18 cellular contexts compared by ENCODE assay signal in genomic region chr20:818001-818664, GRCh38. TPM values are rescaled to one million over a fixed set of nuclear protein-coding genes. Genes with fewer than 3 reads are reported as not detected.
DNase-seq lines count a peak whose midpoint lies in the region; ATAC-seq, FAIRE-seq and TF ChIP-seq lines count a peak whose summit lies in the region.
"Had no signal": no experiment of that assay in that cellular context is flagged by ENCODE, and none has a peak within 500 bp of the region (broad histone marks: within the 10 kb centered on the region; RNA-seq: fewer than 3 reads in every experiment).

No MANE protein-coding gene starts in this region.

- H3K4me1 Mint-ChIP-seq in activated T-helper 1 cell treated with anti-CD3 and anti-CD28 coated beads, Interleukin-12 subunit alpha, Interleukin-12 subunit beta, Interleukin-2, Interleukin-4 antibody, amounts not matched to agents 30 ng/mL and 10 ng/mL and 1 ng/mL, durations not matched to agents 14 hours and 24 hours and 36 hours (ENCODE audit: low read depth): peaks cover 15% of the 10 kb centered on the region
- H3K4me1 Mint-ChIP-seq: activated B cell treated with CpG ODN at 0.5 μM for 24 hours had no signal

- H3K4me2 ChIP-seq in A549 (peak overlapping the region; percentile 68), HCT116 (ENCODE audit: low read length) (peak overlapping the region; percentile 68)

- 60% methylated on average over 17 of the region's 17 CpGs for WGBS in A549 (ENCODE audit: missing lambda C conversion rate)

- no peak overlapping the region for H3K27ac Mint-ChIP-seq in activated T-helper 1 cell treated with anti-CD3 and anti-CD28 coated beads, Interleukin-12 subunit alpha, Interleukin-12 subunit beta, Interleukin-2, Interleukin-4 antibody, amounts not matched to agents 30 ng/mL and 10 ng/mL and 1 ng/mL, durations not matched to agents 14 hours and 24 hours and 36 hours
- H3K27ac Mint-ChIP-seq: activated B cell treated with CpG ODN at 0.5 μM for 24 hours, memory B cell had no signal

- CTCF ChIA-PET in A549 (lab: Yijun Ruan, JAX): interaction anchor here (0.5 to 22.7 kb wide), 47 partner anchors 9 to 685 kb away, joined by 3 to 872 read pairs (median 4); partner anchors contain the start of gene FAM110A
- CTCF ChIA-PET in HCT116 (lab: Charles Lee): interaction anchor here (0.7 to 7.2 kb wide), 18 partner anchors 8 to 395 kb away, joined by 3 to 181 read pairs (median 4); partner anchors contain the start of genes FAM110A and SLC52A3

- TF ChIP-seq CTCF in A549 (IDR thresholded peaks at IDR 0.05) (no peak), HCT116 (IDR thresholded peaks at IDR 0.05 in 2 of 3, conservative IDR thresholded peaks at IDR 0.05 in 1 of 3; ENCODE audit: borderline replicate concordance in 1 of 3, insufficient read depth in 1 of 3, low read depth in 2 of 3, low read length in 2 of 3) (no peak), fibroblast of mammary gland (conservative IDR thresholded peaks at IDR 0.05; ENCODE audit: control insufficient read depth, insufficient read depth, low read depth, low read length) (no peak)

- H3K27ac ChIP-seq in A549: no peak overlapping the region
- H3K27ac ChIP-seq in HCT116 (ENCODE audit: low read depth, low read length): peak overlapping the region; percentile 55
- H3K27ac ChIP-seq: epithelial cell of prostate, neutrophil, prostate gland, transverse colon had no signal

- ATAC-seq in A549: peak; percentile 52 to 53; a peak in 5 of 6 replicates
- peak; percentile 71 for ATAC-seq in HCT116

- H3K36me3 ChIP-seq in HCT116 (ENCODE audit: control insufficient read depth in 1 of 2, insufficient read depth in 2 of 2, low read length in 2 of 2): no peaks in the 10 kb centered on the region
- H3K36me3 ChIP-seq: neutrophil, prostate gland, transverse colon had no signal

- H3K4me3 ChIP-seq in A549: peak overlapping the region; percentile 31; the same call in 2 of the 3 replicates
- peak overlapping the region; percentile 20 to 43 for H3K4me3 ChIP-seq in HCT116 (replicated peaks in 1 of 2; ENCODE audit: low read depth in 1 of 2, low read length in 2 of 2)
- no peak overlapping the region for H3K4me3 ChIP-seq in fibroblast of mammary gland (ENCODE audit: control insufficient read depth, low read depth, low read length)
- H3K4me3 ChIP-seq: prostate gland, transverse colon had no signal

- no peak for TF ChIP-seq EP300 in A549 (IDR thresholded peaks at IDR 0.05)

- H3K4me1 ChIP-seq in A549: no peaks in the 10 kb centered on the region
- peaks cover 8 to 16% of the 10 kb centered on the region in 2 experiments for H3K4me1 ChIP-seq in HCT116 (ENCODE audit: control insufficient read depth in 1 of 2, insufficient read depth in 2 of 2, low read length in 2 of 2)
- H3K4me1 ChIP-seq: prostate gland had no signal

- POLR2A ChIA-PET in A549 (lab: Yijun Ruan, JAX): interaction anchor here (0.7 to 1.5 kb wide), 2 partner anchors 137 to 274 kb away, joined by 3 read pairs; partner anchors contain the start of gene CSNK2A1
- POLR2A ChIA-PET in HCT116 (lab: Charles Lee): interaction anchor here (0.7 to 1.5 kb wide), 9 partner anchors 15 to 304 kb away, joined by 3 to 9 read pairs (median 3); no protein-coding TSS in a partner anchor

- TF ChIP-seq POLR2A in A549 (IDR thresholded peaks at IDR 0.05; ENCODE audit: low read length) (no peak), HCT116 (IDR thresholded peaks at IDR 0.05; ENCODE audit: borderline replicate concordance, extremely low read depth, insufficient read depth, insufficient read length) (no peak)

- DNase-seq in A549 (ENCODE audit: low read depth in 1 of 2, low spot score in 1 of 2): no peak
- DNase-seq in HCT116 (ENCODE audit: low read depth, low spot score): peak; percentile 48
- peak; percentile 93 for DNase-seq in RKO (ENCODE audit: low spot score)
- DNase-seq in fibroblast of mammary gland (ENCODE audit: low read depth): peak; percentile 8
- DNase-seq in activated T-helper 1 cell treated with anti-CD3 and anti-CD28 coated beads, Interleukin-12 subunit alpha, Interleukin-12 subunit beta, Interleukin-2, Interleukin-4 antibody, amounts not matched to agents 30 ng/mL and 10 ng/mL and 1 ng/mL, durations not matched to agents 14 hours and 24 hours and 36 hours (ENCODE audit: low spot score): no peak
- no peak for DNase-seq in GM19239 (ENCODE audit: insufficient read length, low spot score)
- DNase-seq in Kasumi-1 (lab: John Stamatoyannopoulos, UW): no peak
- no peak for DNase-seq in head of caudate nucleus
- DNase-seq: activated gamma-delta T cell had no signal

- FAIRE-seq in A549 (lab: Jason Lieb, UNC) (no peak), GM19239 (lab: Jason Lieb, UNC) (no peak)
- FAIRE-seq: GM12891 had no signal

- H3K27me3 ChIP-seq in HCT116 (ENCODE audit: insufficient read depth, low read length): no peaks in the 10 kb centered on the region
- H3K27me3 ChIP-seq: neutrophil had no signal

- H3K9me3 Mint-ChIP-seq in activated T-helper 1 cell treated with anti-CD3 and anti-CD28 coated beads, Interleukin-12 subunit alpha, Interleukin-12 subunit beta, Interleukin-2, Interleukin-4 antibody, amounts not matched to agents 30 ng/mL and 10 ng/mL and 1 ng/mL, durations not matched to agents 14 hours and 24 hours and 36 hours: no peaks in the 10 kb centered on the region
- H3K9me3 Mint-ChIP-seq: activated B cell treated with CpG ODN at 0.5 μM for 24 hours, memory B cell had no signal

- intact Hi-C loops in HCT116 (cut with micrococcal nuclease) (loop anchor here (2.0 to 10.0 kb wide), 3 partner anchors 69 to 395 kb away; partner anchors contain the start of gene TMEM74B), head of caudate nucleus (cut with DNase I) (loop anchor here (5.0 to 10.0 kb wide), 2 partner anchors 139 to 387 kb away; partner anchors contain the start of gene C20orf202)
- intact Hi-C loops in activated T-helper 1 cell treated with anti-CD3 and anti-CD28 coated beads, Interleukin-12 subunit alpha, Interleukin-12 subunit beta, Interleukin-2, Interleukin-4 antibody, amounts not matched to agents 30 ng/mL and 10 ng/mL and 1 ng/mL, durations not matched to agents 14 hours and 24 hours and 36 hours (cut with micrococcal nuclease): loop anchor here (5.0 kb wide), 1 partner anchor 69 kb away; no protein-coding TSS in a partner anchor

- no peaks in the 10 kb centered on the region for H3K9me3 ChIP-seq in A549
- no peaks in the 10 kb centered on the region for H3K9me3 ChIP-seq in HCT116 (ENCODE audit: control insufficient read depth in 1 of 2, insufficient read depth in 1 of 2, low read depth in 1 of 2, low read length in 2 of 2)
- H3K9me3 ChIP-seq: neutrophil, prostate gland, transverse colon had no signal

- no peak overlapping the region for H3K4me3 Mint-ChIP-seq in activated T-helper 1 cell treated with anti-CD3 and anti-CD28 coated beads, Interleukin-12 subunit alpha, Interleukin-12 subunit beta, Interleukin-2, Interleukin-4 antibody, amounts not matched to agents 30 ng/mL and 10 ng/mL and 1 ng/mL, durations not matched to agents 14 hours and 24 hours and 36 hours
- H3K4me3 Mint-ChIP-seq: activated B cell treated with CpG ODN at 0.5 μM for 24 hours, memory B cell had no signal

- peak overlapping the region; percentile 52 for H3K9ac ChIP-seq in HCT116 (ENCODE audit: low read length)

- RAD21 ChIA-PET in HCT116 (lab: Charles Lee; ENCODE audit: low non-redundant PET in 1 of 2, low total read pairs in 2 of 2, uncharacterized antibody in 2 of 2, unreplicated experiment in 2 of 2): interaction anchor here (0.7 to 2.5 kb wide), 8 partner anchors 15 to 146 kb away, joined by 3 to 20 read pairs (median 4); partner anchors contain the start of gene FAM110A (in 1 of the 2)

- H3K9me2 ChIP-seq in HCT116 (ENCODE audit: insufficient read depth): no peaks in the 10 kb centered on the region

- H3K27me3 Mint-ChIP-seq in activated T-helper 1 cell treated with anti-CD3 and anti-CD28 coated beads, Interleukin-12 subunit alpha, Interleukin-12 subunit beta, Interleukin-2, Interleukin-4 antibody, amounts not matched to agents 30 ng/mL and 10 ng/mL and 1 ng/mL, durations not matched to agents 14 hours and 24 hours and 36 hours (ENCODE audit: insufficient read depth): peaks cover 11% of the 10 kb centered on the region

- H4K20me1 ChIP-seq in HCT116 (ENCODE audit: insufficient read depth): no peaks in the 10 kb centered on the region

- BruUV-seq in HCT116 (replicated peaks; lab: Mats Ljungman, UMichigan): no TSS peak

- no peak for TF ChIP-seq RAD21 in A549 (conservative IDR thresholded peaks at IDR 0.05 in 1 of 2, IDR thresholded peaks at IDR 0.05 in 1 of 2)
- TF ChIP-seq RAD21 in HCT116 (IDR thresholded peaks at IDR 0.05; ENCODE audit: low read depth): no peak

- no peak overlapping the region for H2AFZ ChIP-seq in HCT116 (ENCODE audit: low read depth, low read length, poor library complexity, severe bottlenecking)

- H3K79me2 ChIP-seq in HCT116 (ENCODE audit: insufficient read depth, low read length): no peaks in the 10 kb centered on the region

- no peaks in the 10 kb centered on the region for H3K36me3 Mint-ChIP-seq in activated T-helper 1 cell treated with anti-CD3 and anti-CD28 coated beads, Interleukin-12 subunit alpha, Interleukin-12 subunit beta, Interleukin-2, Interleukin-4 antibody, amounts not matched to agents 30 ng/mL and 10 ng/mL and 1 ng/mL, durations not matched to agents 14 hours and 24 hours and 36 hours (ENCODE audit: low read depth)
- H3K36me3 Mint-ChIP-seq: memory B cell had no signal

RNA-seq across cellular contexts. Expression of gene FAM110A, which starts 15.4 kb away (rescaled TPM):
- polyA plus RNA-seq in A549 (2011; rRNA removed) (3.1 TPM in 2 replicates), A549 (2017; fragmentation: RNase III; extraction: RNeasy Plus Mini Kit Qiagen cat#74134 plus additional on column Dnase treatment) (3.6 to 4.4 TPM (median 4.1 TPM) in 3 replicates)
- polyA plus RNA-seq in A549 (2012; cell fraction: cytosol; rRNA removed): 7.4 and 10.3 TPM in 2 replicates
- 17.2 and 21.2 TPM in 2 replicates for polyA plus RNA-seq in A549 (2012; cell fraction: nucleus; rRNA removed)
- polyA minus RNA-seq in A549 (2011; rRNA and poly(A)+ RNA removed): 2.3 and 2.6 TPM in 2 replicates
- 26.4 TPM for total RNA-seq in HCT116 (2021; ENCODE audit: unreplicated experiment)
- polyA plus RNA-seq in HCT116 (2012): 26.3 and 30.1 TPM in 2 replicates
- total RNA-seq in activated T-helper 1 cell treated with anti-CD3 and anti-CD28 coated beads, Interleukin-12 subunit alpha, Interleukin-12 subunit beta, Interleukin-2, Interleukin-4 antibody, amounts not matched to agents 30 ng/mL and 10 ng/mL and 1 ng/mL, durations not matched to agents 14 hours and 24 hours and 36 hours: 19.0 and 21.1 TPM in 2 replicates

RNA-seq across cellular contexts. Expression of gene SLC52A3, which starts 49.8 kb away (rescaled TPM):
- 0.63 and 0.95 TPM in 2 replicates for polyA plus RNA-seq in A549 (2011; rRNA removed)
- 0.41 and 0.47 TPM in 2 replicates for polyA plus RNA-seq in A549 (2012; cell fraction: cytosol; rRNA removed)
- polyA plus RNA-seq in A549 (2012; cell fraction: nucleus; rRNA removed): 1.2 TPM in 2 replicates
- 0.50 to 0.69 TPM (median 0.56 TPM) in 3 replicates for polyA plus RNA-seq in A549 (2017; fragmentation: RNase III; extraction: RNeasy Plus Mini Kit Qiagen cat#74134 plus additional on column Dnase treatment)
- 1.2 and 1.8 TPM in 2 replicates for polyA minus RNA-seq in A549 (2011; rRNA and poly(A)+ RNA removed)
- 10.2 TPM for total RNA-seq in HCT116 (2021; ENCODE audit: unreplicated experiment)
- 9.6 TPM in 2 replicates for polyA plus RNA-seq in HCT116 (2012)
- not detected in 2 replicates for total RNA-seq in activated T-helper 1 cell treated with anti-CD3 and anti-CD28 coated beads, Interleukin-12 subunit alpha, Interleukin-12 subunit beta, Interleukin-2, Interleukin-4 antibody, amounts not matched to agents 30 ng/mL and 10 ng/mL and 1 ng/mL, durations not matched to agents 14 hours and 24 hours and 36 hours
- total RNA-seq: activated B cell treated with CpG ODN at 0.5 μM for 24 hours, fibroblast of villous mesenchyme had no signal
- polyA plus RNA-seq: BJ had no signal

Comparison
In these comparisons a context has a peak if more than half of its experiments do, and no peak if none do; other contexts are left out.
1. DNase-seq: peak in HCT116 (single experiment), RKO (single experiment) and fibroblast of mammary gland (single experiment); none in A549 (0 of 2), activated T-helper 1 cell treated with anti-CD3 and anti-CD28 coated beads, Interleukin-12 subunit alpha, Interleukin-12 subunit beta, Interleukin-2, Interleukin-4 antibody, amounts not matched to agents 30 ng/mL and 10 ng/mL and 1 ng/mL, durations not matched to agents 14 hours and 24 hours and 36 hours (single experiment), GM19239 (single experiment), Kasumi-1 (0 of 2) and head of caudate nucleus (0 of 42).
2. RNA of gene SLC52A3, which starts 49.8 kb away (total RNA-seq): 10.2 TPM in HCT116 (single experiment); not detected in activated T-helper 1 cell treated with anti-CD3 and anti-CD28 coated beads, Interleukin-12 subunit alpha, Interleukin-12 subunit beta, Interleukin-2, Interleukin-4 antibody, amounts not matched to agents 30 ng/mL and 10 ng/mL and 1 ng/mL, durations not matched to agents 14 hours and 24 hours and 36 hours; every median in the first group is over 10 times any median in the second.
3. Of the 6 proteins assayed by ChIP-seq in both A549 and HCT116: peak only in A549: none; only in HCT116: MAX; in both: none; in neither: 5.